ENCODE assay signal across 17 cellular contexts in the genomic region with DNA sequence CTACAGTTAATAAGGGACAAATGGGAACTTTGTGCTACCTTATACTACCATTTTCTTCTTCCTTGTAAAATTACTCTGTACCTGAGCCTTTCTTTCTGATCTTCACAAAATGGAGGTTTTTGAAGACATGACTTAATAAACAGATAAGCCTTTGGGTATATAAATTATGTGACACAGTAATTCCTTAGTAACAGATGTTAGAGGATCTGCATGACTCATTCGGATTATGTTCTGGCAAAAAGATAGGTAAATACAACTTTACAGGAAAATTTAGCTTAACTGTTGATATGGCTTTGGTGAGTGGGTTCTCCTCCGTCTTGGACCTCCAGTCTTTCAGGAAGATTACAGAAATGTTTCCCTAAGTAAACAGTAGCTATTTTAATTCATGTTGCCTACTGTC.
DNase-seq lines count a peak whose midpoint lies in the region; ATAC-seq and TF ChIP-seq lines count a peak whose summit lies in the region.
"Had no signal": no experiment of that assay in that cellular context is flagged by ENCODE, and none has a peak within 500 bp of the region (broad histone marks: within the 10 kb centered on the region; RNA-seq: fewer than 3 reads in every experiment).

No MANE protein-coding gene starts in this region.

- 0 out of 2 replicates have a peak, but pooled peaks cover 4% of the 10 kb centered on the region for H4K20me1 ChIP-seq in IMR-90 (ENCODE audit: insufficient read depth, low read length)
- peaks cover under 1% of the 10 kb centered on the region for H4K20me1 ChIP-seq in osteoblast (ENCODE audit: insufficient read depth, low read length)
- H4K20me1 ChIP-seq: BLaER1 had no signal

- CTCF ChIA-PET in IMR-90 (lab: Yijun Ruan, JAX) = interaction anchor here (0.7 kb wide), 1 partner anchor 24 kb away, joined by 3 read pairs; no protein-coding TSS in a partner anchor
- CTCF ChIA-PET in RWPE1 (lab: Yijun Ruan, JAX) = no interaction called here

- no peak overlapping the region for H2BK120ac ChIP-seq in IMR-90 (ENCODE audit: low read depth, low read length)

- no peak for TF ChIP-seq CTCF in IMR-90 (conservative IDR thresholded peaks at IDR 0.05; ENCODE audit: low read depth, low read length)
- no peak for TF ChIP-seq CTCF in epithelial cell of esophagus (IDR thresholded peaks at IDR 0.05; ENCODE audit: insufficient read depth, low read depth, low read length, missing control alignments)
- TF ChIP-seq CTCF in osteoblast (IDR thresholded peaks at IDR 0.05; ENCODE audit: extremely low read depth, low read depth, low read length) = no peak
- no peak for TF ChIP-seq CTCF in tibial artery (IDR thresholded peaks at IDR 0.05)
- no peak for TF ChIP-seq CTCF in CD14-positive monocyte (IDR thresholded peaks at IDR 0.05)
- no peak for TF ChIP-seq CTCF in RWPE1 (conservative IDR thresholded peaks at IDR 0.05; ENCODE audit: low read depth)

- intact Hi-C loops in IMR-90 (cut with micrococcal nuclease) = loop anchor here (5.0 to 10.0 kb wide), 2 partner anchors 75 to 138 kb away; a partner anchor contains a TSS
- intact Hi-C loops in tibial artery (cut with DNase I; ENCODE audit: low total_unique reads) = no loop called here
- intact Hi-C loops in CD14-positive monocyte (cut with micrococcal nuclease) = no loop called here

- H4K8ac ChIP-seq in IMR-90 (ENCODE audit: low read depth in 2 of 2, low read length in 2 of 2) = no peak overlapping the region; a peak in 1 of 4 replicates

- peaks cover 36 to 57% of the 10 kb centered on the region in 2 donors for H3K36me3 Mint-ChIP-seq in CD14-positive monocyte

- no peak overlapping the region for H4K91ac ChIP-seq in IMR-90 (ENCODE audit: insufficient read depth, low read depth, low read length)

- no peak overlapping the region for H3K14ac ChIP-seq in IMR-90 (replicated peaks; ENCODE audit: low read depth, low read length)

- peak overlapping the region in 1 of 7 donors; percentile 13 for H3K27ac Mint-ChIP-seq in CD14-positive monocyte
- H3K27ac Mint-ChIP-seq: neural progenitor cell had no signal

- H2BK5ac ChIP-seq in IMR-90 (ENCODE audit: low read depth, low read length, poor library complexity, severe bottlenecking) = peak overlapping the region; percentile 46

- H3K27me3 Mint-ChIP-seq in CD14-positive monocyte (ENCODE audit: low read depth in 3 of 3) = no peaks in the 10 kb centered on the region

- TF ChIP-seq POLR2A in IMR-90 (IDR thresholded peaks at IDR 0.05; ENCODE audit: low read depth, low read length) = no peak

- H3K9ac ChIP-seq in IMR-90 (ENCODE audit: low read depth, low read length) = no peak overlapping the region
- peak overlapping the region; percentile 37 for H3K9ac ChIP-seq in adipocyte (ENCODE audit: low read length)
- H3K9ac ChIP-seq: BLaER1, neural progenitor cell had no signal

- H3K4me1 ChIP-seq in IMR-90 (ENCODE audit: control insufficient read depth, insufficient read depth, low read length) (peaks cover 14% of the 10 kb centered on the region), adipocyte (ENCODE audit: control insufficient read depth, insufficient read depth, low read length) (peaks cover 55% of the 10 kb centered on the region), osteoblast (ENCODE audit: insufficient read depth, low read length) (peaks cover 20% of the 10 kb centered on the region), tibial artery (peaks cover 0 to 9% (median 2%) of the 10 kb centered on the region in 4 donors)
- H3K4me1 ChIP-seq: BLaER1, neural progenitor cell had no signal

- peaks cover 0 to 2% (median 0%) of the 10 kb centered on the region in 7 donors for H3K9me3 Mint-ChIP-seq in CD14-positive monocyte
- H3K9me3 Mint-ChIP-seq: neural progenitor cell had no signal

- peaks cover 84% of the 10 kb centered on the region for H3K79me2 ChIP-seq in osteoblast (ENCODE audit: insufficient read depth, low read length)

- H3K9me1 ChIP-seq in IMR-90 (ENCODE audit: insufficient read depth, low read length) = peaks cover 5% of the 10 kb centered on the region; the same call in 1 of the 2 replicates

- WGBS in IMR-90 (ENCODE audit: extremely low coverage in 2 of 2, insufficient read length in 1 of 2), 2 experiments = no CpG with 5 or more reads among the region's 2 CpGs

- H3K79me1 ChIP-seq in IMR-90 (ENCODE audit: low read depth in 1 of 2, low read length in 2 of 2) = peaks cover 21 to 54% of the 10 kb centered on the region in 2 experiments

- H3K4me3 Mint-ChIP-seq in CD14-positive monocyte = no peak overlapping the region
- H3K4me3 Mint-ChIP-seq: neural progenitor cell had no signal

- DNase-seq in IMR-90 (peak; percentile 77), adipocyte (ENCODE audit: low read depth) (peak; percentile 45), epithelial cell of esophagus (ENCODE audit: low read depth) (peak; percentile 34), osteoblast (ENCODE audit: insufficient read length, low spot score, missing footprints) (no peak), tibial artery (no peak), CD14-positive monocyte (ENCODE audit: low spot score) (no peak), RWPE1 (ENCODE audit: low spot score) (no peak)
- DNase-seq: activated CD4-positive, alpha-beta T cell treated with anti-CD3 and anti-CD28 coated beads, Interleukin-2, amount 50 U/mL, for 4 hours; activated naive CD4-positive, alpha-beta T cell; activated T-cell treated with anti-CD3 and anti-CD28 coated beads for 4 hours; GF-D8; midbrain; NCI-H1436 had no signal

- no peak for TF ChIP-seq RAD21 in IMR-90 (IDR thresholded peaks at IDR 0.05; ENCODE audit: low read length)

- no TSS peak for BruUV-seq in IMR-90 (replicated peaks; lab: Mats Ljungman, UMichigan)

- H2AK9ac ChIP-seq in IMR-90 (replicated peaks; ENCODE audit: low read depth, low read length, poor library complexity) = no peak overlapping the region

- POLR2A ChIA-PET in IMR-90 (lab: Charles Lee; ENCODE audit: unreplicated experiment) = no interaction called here
- POLR2A ChIA-PET in RWPE1 (lab: Yijun Ruan, JAX; ENCODE audit: low non-redundant PET) = no interaction called here

- no peak overlapping the region for H2AFZ ChIP-seq in IMR-90 (replicated peaks; ENCODE audit: low read length, poor library complexity)
- H2AFZ ChIP-seq in osteoblast (ENCODE audit: low read length) = no peak overlapping the region
- H2AFZ ChIP-seq: neural progenitor cell had no signal

- no peak overlapping the region for H3K4me3 ChIP-seq in IMR-90 (ENCODE audit: insufficient read depth, low read depth, low read length)
- H3K4me3 ChIP-seq in adipocyte (ENCODE audit: low read length) = peak overlapping the region; percentile 49
- H3K4me3 ChIP-seq in epithelial cell of esophagus (ENCODE audit: low read length) = no peak overlapping the region
- H3K4me3 ChIP-seq in osteoblast (ENCODE audit: insufficient read depth, low read length) = no peak overlapping the region
- no peak overlapping the region for H3K4me3 ChIP-seq in tibial artery
- H3K4me3 ChIP-seq: BLaER1, neural progenitor cell, thoracic aorta had no signal

- peak; percentile 42 for ATAC-seq in IMR-90 (ENCODE audit: low read depth)
- ATAC-seq in HG02970 (IDR thresholded peaks at IDR 0.05; ENCODE audit: low FRiP score, unreplicated experiment) = no peak

- H2BK20ac ChIP-seq in IMR-90 (ENCODE audit: low read depth, low read length) = no peak overlapping the region

- H3K4ac ChIP-seq in IMR-90 (ENCODE audit: low read depth, low read length) = no peak overlapping the region

- H3K23ac ChIP-seq in IMR-90 (ENCODE audit: low read depth, low read length) = no peak overlapping the region

- no peak overlapping the region for H2AK5ac ChIP-seq in IMR-90 (ENCODE audit: low read depth, low read length)

- dilution Hi-C loops in IMR-90 (cut with HindIII; ENCODE audit: low sequenced_read_pairs, unreplicated experiment) = no loop called here

- no peak overlapping the region for H3K18ac ChIP-seq in IMR-90 (ENCODE audit: low read depth, low read length)

- H3K4me2 ChIP-seq in IMR-90 (ENCODE audit: low read depth, low read length) (peak overlapping the region; percentile 54; the same call in 1 of the 2 replicates), osteoblast (ENCODE audit: insufficient read depth, low read length) (no peak overlapping the region)
- H3K4me2 ChIP-seq: BLaER1, neural progenitor cell had no signal

- H3K27me3 ChIP-seq in IMR-90 (ENCODE audit: control insufficient read depth, insufficient read depth, low read length) (no peaks in the 10 kb centered on the region), adipocyte (replicated peaks; ENCODE audit: control insufficient read depth, insufficient read depth, low read length) (no peaks in the 10 kb centered on the region), osteoblast (ENCODE audit: insufficient read depth, low read length) (no peaks in the 10 kb centered on the region), tibial artery (no peaks in the 10 kb centered on the region)
- H3K27me3 ChIP-seq: BLaER1, neural progenitor cell had no signal

- H2BK15ac ChIP-seq in IMR-90 (ENCODE audit: low read depth, low read length) = no peak overlapping the region

- no peak overlapping the region for H4K5ac ChIP-seq in IMR-90 (ENCODE audit: low read depth, low read length)

- H3K56ac ChIP-seq in IMR-90 (ENCODE audit: extremely low read depth, insufficient read depth, low read length) = no peak overlapping the region

- H3K4me1 Mint-ChIP-seq in CD14-positive monocyte = peaks cover 11% of the 10 kb centered on the region
- H3K4me1 Mint-ChIP-seq: neural progenitor cell had no signal

- H3K27ac ChIP-seq in IMR-90 (ENCODE audit: insufficient read depth, low read length) (no peak overlapping the region), osteoblast (ENCODE audit: low read depth, low read length) (peak overlapping the region; percentile 21), tibial artery (no peak overlapping the region), RWPE1 (no peak overlapping the region)
- H3K27ac ChIP-seq: BLaER1, neural progenitor cell, thoracic aorta had no signal

- H3K36me3 ChIP-seq in IMR-90 (ENCODE audit: control insufficient read depth, insufficient read depth, low read length) = peaks cover 5% of the 10 kb centered on the region; the same call in 1 of the 2 replicates
- peaks cover 13% of the 10 kb centered on the region for H3K36me3 ChIP-seq in adipocyte (ENCODE audit: control insufficient read depth, insufficient read depth, low read length, severe bottlenecking)
- peaks cover 5% of the 10 kb centered on the region for H3K36me3 ChIP-seq in osteoblast (ENCODE audit: insufficient read depth, low read length)
- peaks cover 0 to 4% (median 0%) of the 10 kb centered on the region in 3 donors for H3K36me3 ChIP-seq in tibial artery
- H3K36me3 ChIP-seq: neural progenitor cell, thoracic aorta had no signal

- H3K9me3 ChIP-seq in IMR-90 (ENCODE audit: control insufficient read depth, insufficient read depth, low read length) = no peaks in the 10 kb centered on the region
- no peaks in the 10 kb centered on the region for H3K9me3 ChIP-seq in adipocyte (ENCODE audit: control insufficient read depth, low read length)
- no peaks in the 10 kb centered on the region for H3K9me3 ChIP-seq in osteoblast (ENCODE audit: low read depth, low read length)
- no peaks in the 10 kb centered on the region for H3K9me3 ChIP-seq in tibial artery
- H3K9me3 ChIP-seq: BLaER1, thoracic aorta had no signal

- in situ Hi-C loops in IMR-90 (cut with MboI; ENCODE audit: low sequenced_read_pairs) = no loop called here

TF ChIP-seq in IMR-90, 13 proteins besides CTCF, POLR2A, EP300 and RAD21:
- peak; percentile 72 for TF ChIP-seq FOS (IDR thresholded peaks at IDR 0.05; ENCODE audit: low read depth, low read length)
- no peak for TF ChIP-seq BHLHE40 (IDR thresholded peaks at IDR 0.05; ENCODE audit: low read depth, low read length)

Comparison
In these comparisons a context has a peak if more than half of its experiments do, and no peak if none do; other contexts are left out.
1. DNase-seq: peak in IMR-90 (single experiment), adipocyte (single experiment) and epithelial cell of esophagus (single experiment); none in osteoblast (single experiment), tibial artery (0 of 2), CD14-positive monocyte (single experiment) and RWPE1 (single experiment).